10 cellular contexts compared by ENCODE assay signal in the genomic region with DNA sequence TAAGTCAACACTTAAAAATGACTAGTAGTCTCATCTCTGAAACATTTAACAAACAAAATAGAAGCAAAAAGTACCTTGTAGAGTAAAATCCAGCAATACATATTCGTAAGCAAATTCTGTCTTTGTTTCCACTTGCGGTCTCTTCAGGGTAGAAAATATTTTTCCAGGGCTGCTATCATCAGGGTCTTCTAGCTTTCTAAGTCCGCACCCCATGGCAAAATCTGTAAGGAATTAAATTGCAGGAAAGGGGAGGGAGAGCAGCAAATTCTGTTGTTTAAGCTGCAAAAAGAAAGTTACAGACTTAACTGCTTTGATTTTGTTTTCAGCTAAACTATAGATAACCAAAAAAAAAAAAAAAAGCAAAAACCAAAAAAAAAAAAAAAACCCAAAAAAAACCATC. TPM values are rescaled to one million over a fixed set of nuclear protein-coding genes. Genes with fewer than 3 reads are reported as not detected.
DNase-seq lines count a peak whose midpoint lies in the region; ATAC-seq and TF ChIP-seq lines count a peak whose summit lies in the region.
"Had no signal": no experiment of that assay in that cellular context is flagged by ENCODE, and none has a peak within 500 bp of the region (broad histone marks: within the 10 kb centered on the region; RNA-seq: fewer than 3 reads in every experiment).

TSS of gene RFTN2 (minus strand) at position 342 of the 400 bp plus-strand sequence. CDS start at position 213, 129 bp downstream.

- intact Hi-C loops in heart left ventricle (cut with DNase I) (no loop called here), left cardiac atrium (cut with DNase I) (no loop called here), vagina (cut with DNase I) (no loop called here)

- TF ChIP-seq CTCF in heart left ventricle (IDR thresholded peaks at IDR 0.05) (no peak), gastroesophageal sphincter (IDR thresholded peaks at IDR 0.05) (no peak), vagina (IDR thresholded peaks at IDR 0.05) (no peak)

- WGBS in heart left ventricle, 4 donors, result 37 to 61% (median 43%) methylated on average over 3 of the region's 3 CpGs
- 29 to 46% methylated on average over 2 to 3 of the region's 3 CpGs for WGBS in gastroesophageal sphincter (ENCODE audit: low coverage in 1 of 2), 2 donors

- TF ChIP-seq POLR2A in heart left ventricle (IDR thresholded peaks at IDR 0.05) (no peak), gastroesophageal sphincter (IDR thresholded peaks at IDR 0.05) (no peak), vagina (IDR thresholded peaks at IDR 0.05) (no peak)

- H3K9me3 ChIP-seq in heart left ventricle (peaks cover 0 to 3% (median 0%) of the 10 kb centered on the region in 12 donors), gastroesophageal sphincter (no peaks in the 10 kb centered on the region), vagina (no peaks in the 10 kb centered on the region)
- no peaks in the 10 kb centered on the region for H3K9me3 ChIP-seq in effector memory CD4-positive, alpha-beta T cell (ENCODE audit: control insufficient read depth, low read length)
- H3K9me3 ChIP-seq: A549 had no signal

- H3K36me3 ChIP-seq in heart left ventricle (no peaks in the 10 kb centered on the region), gastroesophageal sphincter (no peaks in the 10 kb centered on the region), vagina (no peaks in the 10 kb centered on the region)
- no peaks in the 10 kb centered on the region for H3K36me3 ChIP-seq in effector memory CD4-positive, alpha-beta T cell (ENCODE audit: control insufficient read depth, insufficient read depth, low read length)

- DNase-seq in heart left ventricle (no peak), left cardiac atrium (no peak), occipital lobe (lab: John Stamatoyannopoulos, UW) (no peak), vagina (ENCODE audit: extremely low spot score in 2 of 2) (no peak)
- DNase-seq in effector memory CD4-positive, alpha-beta T cell, result no peak
- DNase-seq: activated CD4-positive, CD25-positive, alpha-beta regulatory T cell had no signal

- H3K27me3 ChIP-seq in heart left ventricle (peaks cover 0 to 3% (median 0%) of the 10 kb centered on the region in 9 donors), gastroesophageal sphincter (peaks cover 4% of the 10 kb centered on the region), vagina (no peaks in the 10 kb centered on the region)
- peaks cover 7% of the 10 kb centered on the region for H3K27me3 ChIP-seq in effector memory CD4-positive, alpha-beta T cell (replicated peaks; ENCODE audit: control insufficient read depth, insufficient read depth, low read length, poor library complexity, severe bottlenecking)

- H3K4me3 ChIP-seq in heart left ventricle (peak within 1 kb of the TSS; percentile 15 to 60 (median 48)), gastroesophageal sphincter (peak within 1 kb of the TSS; percentile 20 to 47), vagina (peak within 1 kb of the TSS; percentile 35 to 48)
- H3K4me3 ChIP-seq in effector memory CD4-positive, alpha-beta T cell (ENCODE audit: insufficient read depth, low read depth, low read length, poor library complexity, severe bottlenecking), result no peak within 1 kb of the TSS
- H3K4me3 ChIP-seq: A549 had no signal

- H3K4me1 ChIP-seq in heart left ventricle (peaks cover 0 to 27% (median 7%) of the 10 kb centered on the region in 12 donors), gastroesophageal sphincter (no peaks in the 10 kb centered on the region), vagina (peaks cover 16% of the 10 kb centered on the region)
- no peaks in the 10 kb centered on the region for H3K4me1 ChIP-seq in effector memory CD4-positive, alpha-beta T cell (ENCODE audit: control insufficient read depth, insufficient read depth, low read length, poor library complexity, severe bottlenecking)
- H3K4me1 ChIP-seq: A549 had no signal

- H3K27ac ChIP-seq in heart left ventricle (peak within 1 kb of the TSS; percentile 63 to 81 (median 71)), gastroesophageal sphincter (peak within 1 kb of the TSS in 3 of 4 donors; percentile 67 to 78 (median 70)), vagina (peak within 1 kb of the TSS; percentile 86)
- no peak within 1 kb of the TSS for H3K27ac ChIP-seq in effector memory CD4-positive, alpha-beta T cell (ENCODE audit: insufficient read depth, low read length, poor library complexity, severe bottlenecking)
- H3K27ac ChIP-seq: A549 had no signal

- ATAC-seq in heart left ventricle (no peak), left cardiac atrium (no peak), gastroesophageal sphincter (no peak), GM18520 (IDR thresholded peaks at IDR 0.05; ENCODE audit: unreplicated experiment) (no peak), GM21825 (IDR thresholded peaks at IDR 0.05; ENCODE audit: unreplicated experiment) (no peak)
- ATAC-seq: A549 had no signal

- TF ChIP-seq EP300 in gastroesophageal sphincter (IDR thresholded peaks at IDR 0.05), result no peak

RNA-seq across cellular contexts. Expression of gene RFTN2, which starts in this region (rescaled TPM):
- total RNA-seq in heart left ventricle (10 to 100 TPM in 1 of 9 donors, 1 to 10 TPM in 8; 3.2 to 10.1 (median 5.3) TPM), left cardiac atrium (1 to 10 TPM; 3.9 to 8.6 TPM), gastroesophageal sphincter (1 to 10 TPM; 4.2 to 8.9 (median 7.8) TPM), occipital lobe (29.9 TPM), vagina (10.8 TPM)
- 1 to 10 TPM; 1.1 to 2.3 TPM for polyA plus RNA-seq in heart left ventricle
